In the genomic region with DNA sequence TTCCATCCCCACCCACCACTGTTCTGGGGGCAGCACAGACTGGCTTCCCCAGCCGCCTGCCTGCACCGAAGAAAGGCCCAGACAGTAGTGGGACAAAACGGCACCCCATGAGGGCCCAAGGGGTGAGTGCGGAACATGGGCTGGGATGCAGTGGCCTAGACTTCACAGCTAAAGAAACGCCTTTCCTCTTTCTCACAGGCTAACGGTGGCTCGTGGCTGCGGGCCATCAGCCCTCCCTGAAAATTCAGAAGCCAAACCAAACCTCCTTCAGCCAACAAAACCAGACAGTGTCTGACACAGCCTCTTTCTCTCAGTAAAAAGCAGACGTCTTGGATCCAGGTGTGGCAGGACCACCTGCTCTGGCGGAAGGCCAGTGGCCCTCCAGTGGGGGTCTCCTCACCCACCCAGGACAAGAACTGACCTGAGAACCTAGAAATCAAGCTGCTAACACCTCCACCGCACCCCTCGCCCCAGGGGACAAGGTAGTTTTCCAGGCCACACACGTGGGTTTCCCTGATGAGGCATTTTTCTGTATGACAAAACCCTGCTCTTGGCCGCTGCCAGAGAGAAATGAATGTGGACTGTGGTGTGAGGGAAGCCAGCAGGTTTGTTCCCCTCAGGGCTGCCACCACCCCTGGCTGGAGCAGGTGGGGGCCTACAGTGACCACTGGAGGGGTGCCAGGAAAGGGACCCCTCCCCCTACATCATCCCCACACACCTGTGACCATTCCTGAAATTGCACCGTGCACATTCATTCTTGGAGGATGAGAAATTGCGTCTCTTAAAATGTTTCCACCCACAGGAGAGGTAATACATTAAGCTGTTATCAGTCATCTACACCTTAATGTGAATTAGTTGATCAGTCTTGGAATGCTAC, we compare ENCODE assay signal across 1 cellular context.
TF ChIP-seq lines count a peak whose summit lies in the region.

No MANE protein-coding gene starts in this region.

TF ChIP-seq in GM23338, 12 proteins besides CTCF, POLR2A, EP300 and RAD21 (continued from another document):
- TF ChIP-seq ZNF331 (CRISPR knock-in tag; IDR thresholded peaks at IDR 0.05; ENCODE audit: low read depth): no peak
- TF ChIP-seq STAT1 (IDR thresholded peaks at IDR 0.05; ENCODE audit: unreplicated experiment): no peak
- no peak for TF ChIP-seq NANOG (IDR thresholded peaks at IDR 0.05; ENCODE audit: borderline replicate concordance)
- TF ChIP-seq, protein P1, sequence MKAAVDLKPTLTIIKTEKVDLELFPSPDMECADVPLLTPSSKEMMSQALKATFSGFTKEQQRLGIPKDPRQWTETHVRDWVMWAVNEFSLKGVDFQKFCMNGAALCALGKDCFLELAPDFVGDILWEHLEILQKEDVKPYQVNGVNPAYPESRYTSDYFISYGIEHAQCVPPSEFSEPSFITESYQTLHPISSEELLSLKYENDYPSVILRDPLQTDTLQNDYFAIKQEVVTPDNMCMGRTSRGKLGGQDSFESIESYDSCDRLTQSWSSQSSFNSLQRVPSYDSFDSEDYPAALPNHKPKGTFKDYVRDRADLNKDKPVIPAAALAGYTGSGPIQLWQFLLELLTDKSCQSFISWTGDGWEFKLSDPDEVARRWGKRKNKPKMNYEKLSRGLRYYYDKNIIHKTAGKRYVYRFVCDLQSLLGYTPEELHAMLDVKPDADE (IDR thresholded peaks at IDR 0.05): no peak
- TF ChIP-seq EZH2 (IDR thresholded peaks at IDR 0.05; ENCODE audit: low read depth, unreplicated experiment): no peak
- no peak for TF ChIP-seq ZNF462 (CRISPR knock-in tag; IDR thresholded peaks at IDR 0.05)
- no peak for TF ChIP-seq JUNB (IDR thresholded peaks at IDR 0.05; ENCODE audit: unreplicated experiment)
- no peak for TF ChIP-seq EZH2phosphoT487 (IDR thresholded peaks at IDR 0.05; ENCODE audit: unreplicated experiment)
- no peak for TF ChIP-seq CREB1 (CRISPR knock-in tag; IDR thresholded peaks at IDR 0.05; ENCODE audit: low read depth)
- TF ChIP-seq, protein P2, sequence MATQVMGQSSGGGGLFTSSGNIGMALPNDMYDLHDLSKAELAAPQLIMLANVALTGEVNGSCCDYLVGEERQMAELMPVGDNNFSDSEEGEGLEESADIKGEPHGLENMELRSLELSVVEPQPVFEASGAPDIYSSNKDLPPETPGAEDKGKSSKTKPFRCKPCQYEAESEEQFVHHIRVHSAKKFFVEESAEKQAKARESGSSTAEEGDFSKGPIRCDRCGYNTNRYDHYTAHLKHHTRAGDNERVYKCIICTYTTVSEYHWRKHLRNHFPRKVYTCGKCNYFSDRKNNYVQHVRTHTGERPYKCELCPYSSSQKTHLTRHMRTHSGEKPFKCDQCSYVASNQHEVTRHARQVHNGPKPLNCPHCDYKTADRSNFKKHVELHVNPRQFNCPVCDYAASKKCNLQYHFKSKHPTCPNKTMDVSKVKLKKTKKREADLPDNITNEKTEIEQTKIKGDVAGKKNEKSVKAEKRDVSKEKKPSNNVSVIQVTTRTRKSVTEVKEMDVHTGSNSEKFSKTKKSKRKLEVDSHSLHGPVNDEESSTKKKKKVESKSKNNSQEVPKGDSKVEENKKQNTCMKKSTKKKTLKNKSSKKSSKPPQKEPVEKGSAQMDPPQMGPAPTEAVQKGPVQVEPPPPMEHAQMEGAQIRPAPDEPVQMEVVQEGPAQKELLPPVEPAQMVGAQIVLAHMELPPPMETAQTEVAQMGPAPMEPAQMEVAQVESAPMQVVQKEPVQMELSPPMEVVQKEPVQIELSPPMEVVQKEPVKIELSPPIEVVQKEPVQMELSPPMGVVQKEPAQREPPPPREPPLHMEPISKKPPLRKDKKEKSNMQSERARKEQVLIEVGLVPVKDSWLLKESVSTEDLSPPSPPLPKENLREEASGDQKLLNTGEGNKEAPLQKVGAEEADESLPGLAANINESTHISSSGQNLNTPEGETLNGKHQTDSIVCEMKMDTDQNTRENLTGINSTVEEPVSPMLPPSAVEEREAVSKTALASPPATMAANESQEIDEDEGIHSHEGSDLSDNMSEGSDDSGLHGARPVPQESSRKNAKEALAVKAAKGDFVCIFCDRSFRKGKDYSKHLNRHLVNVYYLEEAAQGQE (IDR thresholded peaks at IDR 0.05; ENCODE audit: unreplicated experiment): no peak
